Comparison of ENCODE assay signal across 8 cellular contexts in genomic region chr17:40100419-40100668, GRCh38. TPM values are rescaled to one million over a fixed set of nuclear protein-coding genes. Genes with fewer than 3 reads are reported as not detected.
A peak's percentile ranks its signal among the peaks of the same experiment; 100 is the strongest.
DNase-seq lines count a peak whose midpoint lies in the region; ATAC-seq, FAIRE-seq and TF ChIP-seq lines count a peak whose summit lies in the region.

Gene NR1D1, minus strand, starts transcription at chr17:40100589. Its CDS starts 495 bp downstream, at chr17:40100094.

- peaks cover 5% of the 10 kb centered on the region for H3K36me3 Mint-ChIP-seq in T-helper 17 cell (ENCODE audit: low read depth)

- H3K4me3 Mint-ChIP-seq in T-helper 17 cell = peak within 1 kb of the TSS; percentile 92

- H3K27me3 ChIP-seq in prostate gland (replicated peaks; ENCODE audit: insufficient read depth) = no peaks in the 10 kb centered on the region

- H3K4me1 Mint-ChIP-seq in T-helper 17 cell = peaks cover 82% of the 10 kb centered on the region

- H3K4me3 ChIP-seq in prostate gland = peak within 1 kb of the TSS; percentile 54 to 65

- H3K27ac ChIP-seq in prostate gland = peak within 1 kb of the TSS; percentile 88 to 95

- ATAC-seq in T-helper 17 cell (no peak), GM21360 (IDR thresholded peaks at IDR 0.05; ENCODE audit: unreplicated experiment) (no peak), HG02870 (IDR thresholded peaks at IDR 0.05; ENCODE audit: unreplicated experiment) (no peak), GM18858 (IDR thresholded peaks at IDR 0.05; ENCODE audit: unreplicated experiment) (no peak)

- intact Hi-C loops in prostate gland (cut with DNase I) = no loop called here

- H3K36me3 ChIP-seq in prostate gland = peaks cover 0 to 5% of the 10 kb centered on the region in 2 donors

- WGBS in prostate gland = 0% methylated on average over 16 of the region's 16 CpGs

- DNase-seq in GM12892 (ENCODE audit: insufficient read length) = no peak
- no peak for DNase-seq in T-helper 17 cell
- peak; percentile 37 for DNase-seq in germinal center (ENCODE audit: low spot score)
- no peak for DNase-seq in prostate gland (ENCODE audit: low spot score)
- no peak for DNase-seq in hepatic stellate cell (ENCODE audit: low spot score)

- H3K27me3 Mint-ChIP-seq in T-helper 17 cell = no peaks in the 10 kb centered on the region

- H3K9me3 ChIP-seq in T-helper 17 cell (ENCODE audit: control insufficient read depth, low read length, poor library complexity, severe bottlenecking) (no peaks in the 10 kb centered on the region), prostate gland (no peaks in the 10 kb centered on the region)

- FAIRE-seq in GM12892 (lab: Jason Lieb, UNC) = no peak

- peak; percentile 30; the same call in 1 of the 2 replicates for TF ChIP-seq POLR2A in GM12892 (IDR thresholded peaks at IDR 0.05; ENCODE audit: low read depth, low read length)
- TF ChIP-seq POLR2A in prostate gland (IDR thresholded peaks at IDR 0.05) = peak; percentile 93

- peak within 1 kb of the TSS; percentile 100 for H3K27ac Mint-ChIP-seq in T-helper 17 cell

- no peaks in the 10 kb centered on the region for H3K4me1 ChIP-seq in prostate gland (replicated peaks)

- no peak for TF ChIP-seq CTCF in prostate gland (IDR thresholded peaks at IDR 0.05)

RNA-seq across cellular contexts. Expression of gene NR1D1, which starts in this region (rescaled TPM):
- polyA plus RNA-seq in GM12892 (2012; ENCODE audit: missing spikeins) = 1.2 TPM
- total RNA-seq in T-helper 17 cell = 100 to 1,000 TPM; 102 to 145 TPM
- total RNA-seq in prostate gland = 10 to 100 TPM; 10.7 to 35.2 TPM
